ENCODE assay signal across 1 cellular context in the genomic region with DNA sequence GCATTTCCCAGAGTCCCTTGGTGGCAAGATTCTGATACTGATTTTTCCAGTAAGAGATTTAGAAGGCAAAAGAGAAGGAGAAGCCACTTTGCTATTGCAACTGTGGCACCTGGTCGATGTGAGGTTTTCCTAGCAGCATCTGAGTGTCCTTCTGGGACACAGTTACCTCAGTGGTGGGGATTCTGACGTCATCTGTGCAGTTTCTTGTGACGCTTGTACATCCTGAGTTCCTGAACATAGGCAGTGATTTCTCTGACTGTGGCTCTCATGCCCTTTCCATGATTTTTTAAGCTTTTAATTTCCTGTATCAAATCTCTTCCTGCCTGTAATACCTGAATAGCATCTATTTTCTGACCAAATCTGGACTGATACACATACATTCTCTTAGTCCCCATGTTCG.
TF ChIP-seq lines count a peak whose summit lies in the region.

No MANE protein-coding gene starts in this region.

TF ChIP-seq in GM23338, 12 proteins besides CTCF, POLR2A, EP300 and RAD21:
- TF ChIP-seq, protein P1, sequence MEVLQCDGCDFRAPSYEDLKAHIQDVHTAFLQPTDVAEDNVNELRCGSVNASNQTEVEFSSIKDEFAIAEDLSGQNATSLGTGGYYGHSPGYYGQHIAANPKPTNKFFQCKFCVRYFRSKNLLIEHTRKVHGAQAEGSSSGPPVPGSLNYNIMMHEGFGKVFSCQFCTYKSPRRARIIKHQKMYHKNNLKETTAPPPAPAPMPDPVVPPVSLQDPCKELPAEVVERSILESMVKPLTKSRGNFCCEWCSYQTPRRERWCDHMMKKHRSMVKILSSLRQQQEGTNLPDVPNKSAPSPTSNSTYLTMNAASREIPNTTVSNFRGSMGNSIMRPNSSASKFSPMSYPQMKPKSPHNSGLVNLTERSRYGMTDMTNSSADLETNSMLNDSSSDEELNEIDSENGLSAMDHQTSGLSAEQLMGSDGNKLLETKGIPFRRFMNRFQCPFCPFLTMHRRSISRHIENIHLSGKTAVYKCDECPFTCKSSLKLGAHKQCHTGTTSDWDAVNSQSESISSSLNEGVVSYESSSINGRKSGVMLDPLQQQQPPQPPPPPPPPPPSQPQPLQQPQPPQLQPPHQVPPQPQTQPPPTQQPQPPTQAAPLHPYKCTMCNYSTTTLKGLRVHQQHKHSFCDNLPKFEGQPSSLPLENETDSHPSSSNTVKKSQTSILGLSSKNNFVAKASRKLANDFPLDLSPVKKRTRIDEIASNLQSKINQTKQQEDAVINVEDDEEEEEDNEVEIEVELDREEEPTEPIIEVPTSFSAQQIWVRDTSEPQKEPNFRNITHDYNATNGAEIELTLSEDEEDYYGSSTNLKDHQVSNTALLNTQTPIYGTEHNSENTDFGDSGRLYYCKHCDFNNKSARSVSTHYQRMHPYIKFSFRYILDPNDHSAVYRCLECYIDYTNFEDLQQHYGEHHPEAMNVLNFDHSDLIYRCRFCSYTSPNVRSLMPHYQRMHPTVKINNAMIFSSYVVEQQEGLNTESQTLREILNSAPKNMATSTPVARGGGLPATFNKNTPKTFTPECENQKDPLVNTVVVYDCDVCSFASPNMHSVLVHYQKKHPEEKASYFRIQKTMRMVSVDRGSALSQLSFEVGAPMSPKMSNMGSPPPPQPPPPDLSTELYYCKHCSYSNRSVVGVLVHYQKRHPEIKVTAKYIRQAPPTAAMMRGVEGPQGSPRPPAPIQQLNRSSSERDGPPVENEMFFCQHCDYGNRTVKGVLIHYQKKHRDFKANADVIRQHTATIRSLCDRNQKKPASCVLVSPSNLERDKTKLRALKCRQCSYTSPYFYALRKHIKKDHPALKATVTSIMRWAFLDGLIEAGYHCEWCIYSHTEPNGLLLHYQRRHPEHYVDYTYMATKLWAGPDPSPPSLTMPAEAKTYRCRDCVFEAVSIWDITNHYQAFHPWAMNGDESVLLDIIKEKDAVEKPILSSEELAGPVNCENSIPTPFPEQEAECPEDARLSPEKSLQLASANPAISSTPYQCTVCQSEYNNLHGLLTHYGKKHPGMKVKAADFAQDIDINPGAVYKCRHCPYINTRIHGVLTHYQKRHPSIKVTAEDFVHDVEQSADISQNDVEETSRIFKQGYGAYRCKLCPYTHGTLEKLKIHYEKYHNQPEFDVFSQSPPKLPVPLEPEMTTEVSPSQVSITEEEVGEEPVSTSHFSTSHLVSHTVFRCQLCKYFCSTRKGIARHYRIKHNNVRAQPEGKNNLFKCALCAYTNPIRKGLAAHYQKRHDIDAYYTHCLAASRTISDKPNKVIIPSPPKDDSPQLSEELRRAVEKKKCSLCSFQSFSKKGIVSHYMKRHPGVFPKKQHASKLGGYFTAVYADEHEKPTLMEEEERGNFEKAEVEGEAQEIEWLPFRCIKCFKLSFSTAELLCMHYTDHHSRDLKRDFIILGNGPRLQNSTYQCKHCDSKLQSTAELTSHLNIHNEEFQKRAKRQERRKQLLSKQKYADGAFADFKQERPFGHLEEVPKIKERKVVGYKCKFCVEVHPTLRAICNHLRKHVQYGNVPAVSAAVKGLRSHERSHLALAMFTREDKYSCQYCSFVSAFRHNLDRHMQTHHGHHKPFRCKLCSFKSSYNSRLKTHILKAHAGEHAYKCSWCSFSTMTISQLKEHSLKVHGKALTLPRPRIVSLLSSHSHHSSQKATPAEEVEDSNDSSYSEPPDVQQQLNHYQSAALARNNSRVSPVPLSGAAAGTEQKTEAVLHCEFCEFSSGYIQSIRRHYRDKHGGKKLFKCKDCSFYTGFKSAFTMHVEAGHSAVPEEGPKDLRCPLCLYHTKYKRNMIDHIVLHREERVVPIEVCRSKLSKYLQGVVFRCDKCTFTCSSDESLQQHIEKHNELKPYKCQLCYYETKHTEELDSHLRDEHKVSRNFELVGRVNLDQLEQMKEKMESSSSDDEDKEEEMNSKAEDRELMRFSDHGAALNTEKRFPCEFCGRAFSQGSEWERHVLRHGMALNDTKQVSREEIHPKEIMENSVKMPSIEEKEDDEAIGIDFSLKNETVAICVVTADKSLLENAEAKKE (CRISPR knock-in tag; IDR thresholded peaks at IDR 0.05): no peak
- TF ChIP-seq, protein P2, sequence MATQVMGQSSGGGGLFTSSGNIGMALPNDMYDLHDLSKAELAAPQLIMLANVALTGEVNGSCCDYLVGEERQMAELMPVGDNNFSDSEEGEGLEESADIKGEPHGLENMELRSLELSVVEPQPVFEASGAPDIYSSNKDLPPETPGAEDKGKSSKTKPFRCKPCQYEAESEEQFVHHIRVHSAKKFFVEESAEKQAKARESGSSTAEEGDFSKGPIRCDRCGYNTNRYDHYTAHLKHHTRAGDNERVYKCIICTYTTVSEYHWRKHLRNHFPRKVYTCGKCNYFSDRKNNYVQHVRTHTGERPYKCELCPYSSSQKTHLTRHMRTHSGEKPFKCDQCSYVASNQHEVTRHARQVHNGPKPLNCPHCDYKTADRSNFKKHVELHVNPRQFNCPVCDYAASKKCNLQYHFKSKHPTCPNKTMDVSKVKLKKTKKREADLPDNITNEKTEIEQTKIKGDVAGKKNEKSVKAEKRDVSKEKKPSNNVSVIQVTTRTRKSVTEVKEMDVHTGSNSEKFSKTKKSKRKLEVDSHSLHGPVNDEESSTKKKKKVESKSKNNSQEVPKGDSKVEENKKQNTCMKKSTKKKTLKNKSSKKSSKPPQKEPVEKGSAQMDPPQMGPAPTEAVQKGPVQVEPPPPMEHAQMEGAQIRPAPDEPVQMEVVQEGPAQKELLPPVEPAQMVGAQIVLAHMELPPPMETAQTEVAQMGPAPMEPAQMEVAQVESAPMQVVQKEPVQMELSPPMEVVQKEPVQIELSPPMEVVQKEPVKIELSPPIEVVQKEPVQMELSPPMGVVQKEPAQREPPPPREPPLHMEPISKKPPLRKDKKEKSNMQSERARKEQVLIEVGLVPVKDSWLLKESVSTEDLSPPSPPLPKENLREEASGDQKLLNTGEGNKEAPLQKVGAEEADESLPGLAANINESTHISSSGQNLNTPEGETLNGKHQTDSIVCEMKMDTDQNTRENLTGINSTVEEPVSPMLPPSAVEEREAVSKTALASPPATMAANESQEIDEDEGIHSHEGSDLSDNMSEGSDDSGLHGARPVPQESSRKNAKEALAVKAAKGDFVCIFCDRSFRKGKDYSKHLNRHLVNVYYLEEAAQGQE (IDR thresholded peaks at IDR 0.05; ENCODE audit: unreplicated experiment): no peak
- TF ChIP-seq EZH2 (IDR thresholded peaks at IDR 0.05; ENCODE audit: low read depth, unreplicated experiment) (no peak), ZNF331 (CRISPR knock-in tag; IDR thresholded peaks at IDR 0.05; ENCODE audit: low read depth) (no peak), STAT1 (IDR thresholded peaks at IDR 0.05; ENCODE audit: unreplicated experiment) (no peak), CREB1 (CRISPR knock-in tag; IDR thresholded peaks at IDR 0.05; ENCODE audit: low read depth) (no peak), EZH2phosphoT487 (IDR thresholded peaks at IDR 0.05; ENCODE audit: unreplicated experiment) (no peak), NANOG (IDR thresholded peaks at IDR 0.05; ENCODE audit: borderline replicate concordance) (no peak), ZNF114 (CRISPR knock-in tag; IDR thresholded peaks at IDR 0.05) (no peak), JUNB (IDR thresholded peaks at IDR 0.05; ENCODE audit: unreplicated experiment) (no peak), POLR2AphosphoS5 (IDR thresholded peaks at IDR 0.05; ENCODE audit: low read depth) (no peak)
- TF ChIP-seq, protein P3, sequence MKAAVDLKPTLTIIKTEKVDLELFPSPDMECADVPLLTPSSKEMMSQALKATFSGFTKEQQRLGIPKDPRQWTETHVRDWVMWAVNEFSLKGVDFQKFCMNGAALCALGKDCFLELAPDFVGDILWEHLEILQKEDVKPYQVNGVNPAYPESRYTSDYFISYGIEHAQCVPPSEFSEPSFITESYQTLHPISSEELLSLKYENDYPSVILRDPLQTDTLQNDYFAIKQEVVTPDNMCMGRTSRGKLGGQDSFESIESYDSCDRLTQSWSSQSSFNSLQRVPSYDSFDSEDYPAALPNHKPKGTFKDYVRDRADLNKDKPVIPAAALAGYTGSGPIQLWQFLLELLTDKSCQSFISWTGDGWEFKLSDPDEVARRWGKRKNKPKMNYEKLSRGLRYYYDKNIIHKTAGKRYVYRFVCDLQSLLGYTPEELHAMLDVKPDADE (IDR thresholded peaks at IDR 0.05): no peak
TF ChIP-seq in GM23338: peak in this region for 0.
